ENCODE assay signal across 7 cellular contexts in the genomic region with DNA sequence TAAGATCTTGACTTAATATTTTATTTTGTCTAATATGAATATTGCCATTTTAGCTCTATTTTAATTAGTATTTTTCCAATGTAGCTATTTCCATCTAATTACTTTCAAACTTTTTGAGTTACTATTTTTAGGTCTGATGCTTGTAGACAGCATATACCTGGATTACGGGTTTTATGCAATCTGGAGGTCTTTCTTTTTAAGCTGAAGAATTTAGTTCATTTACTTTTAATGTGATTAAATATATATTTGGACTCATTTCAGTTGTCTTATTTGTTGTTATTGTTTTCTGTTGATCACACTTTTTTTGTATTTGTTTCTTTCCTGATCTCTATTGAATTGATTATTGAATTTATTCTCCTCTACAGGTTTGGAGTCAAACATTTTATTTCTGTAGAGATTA. TPM values are rescaled to one million over a fixed set of nuclear protein-coding genes. Genes with fewer than 3 reads are reported as not detected.
"Had no signal": no experiment of that assay in that cellular context is flagged by ENCODE, and none has a peak within 500 bp of the region (broad histone marks: within the 10 kb centered on the region; RNA-seq: fewer than 3 reads in every experiment).

No MANE protein-coding gene starts in this region.

- FAIRE-seq: HepG2, HTR-8/SVneo had no signal

- H3K4me2 ChIP-seq: KMS-11 had no signal

- ATAC-seq: HepG2 had no signal

- H3K9ac ChIP-seq: KMS-11 had no signal

- H3K27ac ChIP-seq: HL-60, KMS-11 had no signal

- DNase-seq: IMR-90, KBM-7, KG1 had no signal

RNA-seq across cellular contexts. Expression of a gene that starts 30.3 kb away (rescaled TPM):
- polyA plus RNA-seq: IMR-90 had no signal
